1 cellular context compared by ENCODE assay signal in the genomic region with DNA sequence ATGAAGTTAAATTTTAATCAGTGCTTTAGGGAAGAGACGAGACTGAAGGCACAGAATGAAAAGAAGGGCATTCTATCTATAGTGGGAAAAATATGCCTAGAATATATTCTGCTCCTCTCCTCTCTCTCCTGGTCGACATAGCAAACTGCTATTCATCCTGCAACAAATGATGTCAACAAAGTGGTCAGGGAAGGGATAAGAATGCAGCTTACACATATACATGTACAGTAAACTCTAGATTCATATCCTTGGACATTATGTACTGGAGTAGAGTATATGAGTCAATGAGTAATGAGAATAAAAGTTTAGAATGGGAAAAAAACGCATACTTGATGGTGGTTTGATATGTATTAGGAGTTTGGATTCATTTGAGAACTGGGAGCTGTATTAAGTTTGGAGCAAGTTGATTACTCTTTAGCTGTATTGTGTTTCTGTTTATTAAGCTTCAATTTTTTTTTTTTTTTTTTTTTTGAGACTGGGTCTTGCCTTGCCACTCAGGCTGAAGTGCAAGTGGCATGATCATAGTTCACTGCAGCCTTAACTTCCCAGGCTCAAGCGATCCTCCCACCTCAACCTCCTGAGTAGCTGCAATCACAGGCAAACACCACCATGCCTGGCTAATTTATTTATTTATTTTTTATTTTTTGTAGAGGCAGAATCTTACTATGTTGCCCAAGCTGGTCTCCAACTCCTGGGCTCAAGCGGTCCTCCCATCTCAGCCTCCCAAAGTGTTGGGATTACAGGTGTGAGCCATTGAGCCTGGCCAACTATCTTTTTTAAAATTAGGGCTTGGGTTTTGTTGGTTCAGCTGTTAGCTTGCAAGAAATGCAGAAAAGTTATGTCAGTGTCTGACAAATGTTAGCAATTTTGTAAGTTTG.
TF ChIP-seq lines count a peak whose summit lies in the region.

No MANE protein-coding gene starts in this region.

TF ChIP-seq in WTC11, 78 proteins besides CTCF, POLR2A, EP300 and RAD21 (continued from another document):
- TF ChIP-seq, protein P1, sequence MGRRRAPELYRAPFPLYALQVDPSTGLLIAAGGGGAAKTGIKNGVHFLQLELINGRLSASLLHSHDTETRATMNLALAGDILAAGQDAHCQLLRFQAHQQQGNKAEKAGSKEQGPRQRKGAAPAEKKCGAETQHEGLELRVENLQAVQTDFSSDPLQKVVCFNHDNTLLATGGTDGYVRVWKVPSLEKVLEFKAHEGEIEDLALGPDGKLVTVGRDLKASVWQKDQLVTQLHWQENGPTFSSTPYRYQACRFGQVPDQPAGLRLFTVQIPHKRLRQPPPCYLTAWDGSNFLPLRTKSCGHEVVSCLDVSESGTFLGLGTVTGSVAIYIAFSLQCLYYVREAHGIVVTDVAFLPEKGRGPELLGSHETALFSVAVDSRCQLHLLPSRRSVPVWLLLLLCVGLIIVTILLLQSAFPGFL (CRISPR knock-in tag; IDR thresholded peaks at IDR 0.05; ENCODE audit: borderline replicate concordance), result no peak
- no peak for TF ChIP-seq ZNF138 (CRISPR knock-in tag; conservative IDR thresholded peaks at IDR 0.05)
TF ChIP-seq in WTC11: peak in this region for 0.
